Comparison of ENCODE assay signal across 11 cellular contexts in the genomic region with DNA sequence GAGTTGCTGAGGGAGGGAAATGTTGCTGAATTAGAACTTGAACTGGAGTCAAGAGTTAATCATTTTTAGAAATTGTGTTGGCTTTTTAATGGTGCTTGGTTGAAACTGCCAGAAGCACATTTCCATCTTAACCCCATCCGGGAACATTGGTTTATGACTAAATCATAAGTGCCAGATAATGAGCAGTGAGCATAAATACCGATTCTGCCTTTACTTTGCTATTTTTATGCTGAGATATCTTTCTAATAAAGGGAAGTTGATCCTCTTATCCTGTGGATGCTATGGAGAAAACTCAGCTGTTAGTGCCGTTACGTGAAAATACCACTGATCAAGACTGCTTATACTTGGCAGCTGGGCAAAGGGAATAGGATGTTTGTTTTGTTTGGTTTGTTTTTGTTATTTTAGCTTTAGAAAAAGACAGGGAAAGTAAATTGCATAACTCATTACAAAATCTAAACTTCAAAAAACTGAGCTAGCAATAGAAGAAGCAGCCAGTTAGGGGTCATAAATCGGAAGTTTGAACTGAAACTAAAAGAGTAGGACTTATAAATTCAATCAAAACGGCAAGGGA.
DNase-seq lines count a peak whose midpoint lies in the region; ATAC-seq, FAIRE-seq and TF ChIP-seq lines count a peak whose summit lies in the region.
"Had no signal": no experiment of that assay in that cellular context is flagged by ENCODE, and none has a peak within 500 bp of the region (broad histone marks: within the 10 kb centered on the region; RNA-seq: fewer than 3 reads in every experiment).

No MANE protein-coding gene starts in this region.

- peak; percentile 29 for DNase-seq in AG04450 (ENCODE audit: low read depth, low spot score)
- DNase-seq in LHCN-M2 (ENCODE audit: low read depth), result peak; percentile 75
- peak; percentile 67 for DNase-seq in fibroblast of gingiva (ENCODE audit: low read depth)
- no peak for DNase-seq in trophoblast cell
- no peak for DNase-seq in small intestine
- no peak for DNase-seq in DMS153 treated with DMSO at 0.1 percent for 48 hours (lab: John Stamatoyannopoulos, UW; ENCODE audit: unreplicated experiment)
- DNase-seq: dermis blood vessel endothelial cell; MV-4-11; stimulated activated CD4-positive, alpha-beta T cell treated with anti-CD3 and anti-CD28 coated beads, Interleukin-4, amount 100 ng/mL, for 24 hours had no signal

- peaks cover 11% of the 10 kb centered on the region for H3K4me1 Mint-ChIP-seq in nephron

- H3K27me3 Mint-ChIP-seq in nephron (ENCODE audit: low read depth), result no peaks in the 10 kb centered on the region

- no peak overlapping the region for H2BK5ac ChIP-seq in trophoblast cell (ENCODE audit: low read depth, low read length, poor library complexity)

- no peaks in the 10 kb centered on the region for H3K79me2 ChIP-seq in trophoblast cell (ENCODE audit: control insufficient read depth, insufficient read depth, low read length, poor library complexity)

- H3K4ac ChIP-seq in trophoblast cell (ENCODE audit: low read depth, low read length), result no peak overlapping the region

- no peak for FAIRE-seq in small intestine (lab: Jason Lieb, UNC)

- no peaks in the 10 kb centered on the region for H3K9me3 Mint-ChIP-seq in nephron

- no peak overlapping the region for H4K8ac ChIP-seq in trophoblast cell (ENCODE audit: low read depth, low read length)

- H3K27me3 ChIP-seq in AG04450 (ENCODE audit: control insufficient read depth, insufficient read depth, low read length) (no peaks in the 10 kb centered on the region), trophoblast cell (ENCODE audit: insufficient read depth, low read length) (no peaks in the 10 kb centered on the region), small intestine (ENCODE audit: control insufficient read depth in 2 of 2, insufficient read depth in 2 of 2, low read length in 2 of 2) (no peaks in the 10 kb centered on the region)

- H3K23ac ChIP-seq in trophoblast cell (ENCODE audit: low read length), result no peak overlapping the region

- no peak overlapping the region for H2AK5ac ChIP-seq in trophoblast cell (ENCODE audit: low read length)

- H2BK12ac ChIP-seq in trophoblast cell (ENCODE audit: low read length), result no peak overlapping the region

- H2AFZ ChIP-seq in trophoblast cell (ENCODE audit: insufficient read depth, low read length, poor library complexity), result no peak overlapping the region

- WGBS in trophoblast cell (ENCODE audit: extremely low coverage, insufficient coverage, insufficient read length), result no CpG with 5 or more reads among the region's 6 CpGs
- WGBS in small intestine, 3 donors, result 59 to 81% (median 75%) methylated on average over 6 of the region's 6 CpGs

- no peaks in the 10 kb centered on the region for H3K4me1 ChIP-seq in trophoblast cell (ENCODE audit: control insufficient read depth in 1 of 2, insufficient read depth in 2 of 2, low read length in 2 of 2)
- no peaks in the 10 kb centered on the region for H3K4me1 ChIP-seq in small intestine (ENCODE audit: control insufficient read depth in 2 of 2, insufficient read depth in 1 of 2, low read depth in 1 of 2, low read length in 1 of 2)

- H3K18ac ChIP-seq in trophoblast cell (ENCODE audit: low read length), result no peak overlapping the region

- TF ChIP-seq CTCF in AG04450 (IDR thresholded peaks at IDR 0.05; ENCODE audit: low read depth, low read length) (no peak), nephron (IDR thresholded peaks at IDR 0.05; ENCODE audit: unreplicated experiment in 3 of 3) (no peak)

- H3K27ac ChIP-seq in AG04450 (ENCODE audit: low read depth, low read length), result no peak overlapping the region
- no peak overlapping the region for H3K27ac ChIP-seq in trophoblast cell (ENCODE audit: low read depth, low read length)
- no peak overlapping the region for H3K27ac ChIP-seq in small intestine (ENCODE audit: low read depth in 1 of 2, low read length in 1 of 2)

- CTCF ChIA-PET in AG04450 (lab: Charles Lee), result no interaction called here

- H3K36me3 ChIP-seq in trophoblast cell (ENCODE audit: control insufficient read depth in 1 of 2, insufficient read depth in 2 of 2, low read length in 2 of 2) (no peaks in the 10 kb centered on the region), small intestine (ENCODE audit: control insufficient read depth in 2 of 2, insufficient read depth in 2 of 2, low read length in 2 of 2) (no peaks in the 10 kb centered on the region)

- H3K4me3 ChIP-seq in AG04450 (ENCODE audit: low read depth, low read length), result peak overlapping the region; percentile 44
- no peak overlapping the region for H3K4me3 ChIP-seq in trophoblast cell (ENCODE audit: low read depth, low read length)
- H3K4me3 ChIP-seq in small intestine (ENCODE audit: low read depth in 1 of 2, low read length in 2 of 2), result no peak overlapping the region

- ATAC-seq in HG02970 (IDR thresholded peaks at IDR 0.05; ENCODE audit: low FRiP score, unreplicated experiment), result no peak

- POLR2A ChIA-PET in AG04450 (lab: Yijun Ruan, JAX), result no interaction called here

- peak overlapping the region; percentile 13 to 76 (median 20) for H3K27ac Mint-ChIP-seq in nephron

- no peak overlapping the region for H3K4me2 ChIP-seq in trophoblast cell (ENCODE audit: low read length)

- H2BK120ac ChIP-seq in trophoblast cell (ENCODE audit: insufficient read depth, low read length, poor library complexity), result no peak overlapping the region

- H3K79me1 ChIP-seq in trophoblast cell (ENCODE audit: low read length), result no peaks in the 10 kb centered on the region

- H4K12ac ChIP-seq in trophoblast cell (ENCODE audit: low read depth, low read length), result no peak overlapping the region

- no peaks in the 10 kb centered on the region for H3K36me3 Mint-ChIP-seq in nephron (ENCODE audit: low read depth)

- H3K14ac ChIP-seq in trophoblast cell (ENCODE audit: low read length), result no peak overlapping the region

- H3K4me3 Mint-ChIP-seq in nephron, result peak overlapping the region; percentile 51 to 75 (median 57)

- H3K9me3 ChIP-seq in AG04450 (ENCODE audit: control insufficient read depth, insufficient read depth, low read length), result peaks cover 4% of the 10 kb centered on the region; the same call in 1 of the 2 replicates
- H3K9me3 ChIP-seq in trophoblast cell (ENCODE audit: insufficient read depth, low read depth, low read length), result no peaks in the 10 kb centered on the region
- H3K9me3 ChIP-seq in small intestine (ENCODE audit: control insufficient read depth, low read depth), result no peaks in the 10 kb centered on the region

- no peak overlapping the region for H4K91ac ChIP-seq in trophoblast cell (ENCODE audit: low read depth, low read length)

- H3K9ac ChIP-seq in trophoblast cell (ENCODE audit: low read length), result no peak overlapping the region

Comparison
In these comparisons a context has a peak if more than half of its experiments do, and no peak if none do; other contexts are left out.
1. DNase-seq: peak in AG04450 (single experiment), LHCN-M2 (single experiment) and fibroblast of gingiva (single experiment); none in trophoblast cell (0 of 2), small intestine (single experiment) and DMS153 treated with DMSO at 0.1 percent for 48 hours (single experiment).